ENCODE assay signal across 8 cellular contexts in the genomic region with DNA sequence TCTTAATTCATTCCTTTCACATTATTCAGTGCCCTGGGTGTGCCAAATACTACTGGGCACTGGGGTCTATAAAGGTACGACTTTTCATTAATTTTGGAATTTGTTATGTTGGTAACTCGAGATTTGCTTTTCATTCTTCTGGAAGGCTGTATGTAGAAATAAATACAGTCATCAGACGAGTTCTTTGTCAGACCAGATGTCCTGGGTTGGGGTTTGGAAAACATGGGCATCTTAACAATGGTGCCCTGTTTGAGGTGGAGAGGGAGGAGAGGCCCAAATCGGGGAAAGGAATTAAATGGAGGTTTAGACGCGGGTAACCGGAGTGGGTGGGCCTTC. TPM values are rescaled to one million over a fixed set of nuclear protein-coding genes. Genes with fewer than 3 reads are reported as not detected.
DNase-seq lines count a peak whose midpoint lies in the region; ATAC-seq, FAIRE-seq and TF ChIP-seq lines count a peak whose summit lies in the region.

No MANE protein-coding gene starts in this region.

- DNase-seq in right atrium auricular region (ENCODE audit: low spot score) (no peak), left cardiac atrium (no peak), NCI-H2081 (lab: John Stamatoyannopoulos, UW) (no peak), HTR-8/SVneo (ENCODE audit: insufficient read length, low spot score) (no peak)
- no peak for DNase-seq in activated CD4-positive, CD25-positive, alpha-beta regulatory T cell (lab: John Stamatoyannopoulos, UW)

- FAIRE-seq in HTR-8/SVneo (lab: Jason Lieb, UNC) = no peak

- no peaks in the 10 kb centered on the region for H3K36me3 ChIP-seq in right atrium auricular region
- H3K36me3 ChIP-seq in muscle layer of colon (ENCODE audit: insufficient read depth, low read length) = no peaks in the 10 kb centered on the region

- H3K4me1 ChIP-seq in right atrium auricular region (peaks cover 0 to 9% of the 10 kb centered on the region in 2 donors), muscle layer of colon (ENCODE audit: insufficient read depth, low read length) (peaks cover 9% of the 10 kb centered on the region)

- no peak overlapping the region for H3K9ac ChIP-seq in muscle layer of colon (ENCODE audit: low read length)

- no peaks in the 10 kb centered on the region for H3K9me3 ChIP-seq in right atrium auricular region
- H3K9me3 ChIP-seq in muscle layer of colon (ENCODE audit: low read length) = no peaks in the 10 kb centered on the region

- H3K27me3 ChIP-seq in right atrium auricular region = no peaks in the 10 kb centered on the region
- H3K27me3 ChIP-seq in muscle layer of colon (ENCODE audit: control insufficient read depth in 1 of 2, insufficient read depth in 2 of 2, low read length in 2 of 2) = no peaks in the 10 kb centered on the region

- H3K4me3 ChIP-seq in right atrium auricular region (peak overlapping the region; percentile 84 to 96), muscle layer of colon (ENCODE audit: low read depth in 1 of 2, low read length in 2 of 2) (peak overlapping the region; percentile 39 to 91)

- H3K27ac ChIP-seq in right atrium auricular region (peak overlapping the region; percentile 81 to 86), cingulate gyrus (ENCODE audit: low read depth, low read length) (peak overlapping the region; percentile 85), muscle layer of colon (ENCODE audit: low read depth, low read length) (no peak overlapping the region)

- ATAC-seq in left cardiac atrium (no peak), GM19452 (IDR thresholded peaks at IDR 0.05; ENCODE audit: unreplicated experiment) (no peak)

- no peak for TF ChIP-seq CTCF in right atrium auricular region (IDR thresholded peaks at IDR 0.05)

- intact Hi-C loops in left cardiac atrium (cut with DNase I) = loop anchor here (2.0 to 10.0 kb wide), 4 partner anchors 65 to 235 kb away; no protein-coding TSS in a partner anchor

RNA-seq across cellular contexts. Expression of gene GLCE, which starts 0.7 kb away (rescaled TPM):
- total RNA-seq in right atrium auricular region (1 to 10 TPM; 7.0 to 9.6 TPM), left cardiac atrium (10 to 100 TPM in 1 of 2 donors, 1 to 10 TPM in 1; 9.2 to 11.1 TPM)
